1 cellular context compared by ENCODE assay signal in genomic region chr1:168542978-168543377, GRCh38.
TF ChIP-seq lines count a peak whose summit lies in the region.

No MANE protein-coding gene starts in this region.

TF ChIP-seq in GM12878, 131 proteins besides CTCF, POLR2A, EP300 and RAD21:
- peak; percentile 31; the same call in 1 of the 2 replicates for TF ChIP-seq NBN (IDR thresholded peaks at IDR 0.05)
- 0 out of 2 replicates have a peak, but pooled peaks have one; percentile 22 for TF ChIP-seq ATF7 (IDR thresholded peaks at IDR 0.05; ENCODE audit: low read depth)
- peak; percentile 42; the same call in 1 of the 2 replicates for TF ChIP-seq RELB (IDR thresholded peaks at IDR 0.05; ENCODE audit: low read depth)
- TF ChIP-seq HDGF (IDR thresholded peaks at IDR 0.05) = peak; percentile 74; the same call in 1 of the 2 replicates
- peak; percentile 57 for TF ChIP-seq RELA (IDR thresholded peaks at IDR 0.05; ENCODE audit: borderline replicate concordance, partially characterized antibody)
TF ChIP-seq in GM12878: peak in this region for 5; not testable (repeated sequence) for 126.
